In the genomic region with DNA sequence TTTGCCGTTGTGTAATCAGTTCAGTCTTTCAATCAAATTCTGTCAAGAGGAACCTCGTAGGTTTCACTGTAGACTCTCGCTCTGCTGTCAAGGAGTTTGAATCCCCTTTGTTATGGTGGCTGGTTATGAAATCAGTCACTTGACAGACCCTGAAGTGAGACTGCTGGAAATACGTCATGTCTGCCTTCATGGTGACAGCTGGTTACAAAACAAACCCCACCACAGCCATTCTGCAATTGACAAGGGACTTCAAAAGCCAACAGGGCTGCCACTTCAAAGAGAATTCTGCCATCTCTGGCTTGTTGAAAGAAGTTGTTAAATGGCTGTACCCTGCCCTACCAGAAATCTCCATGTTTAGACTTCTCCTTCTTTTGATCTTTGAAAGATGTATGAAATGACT, we compare ENCODE assay signal across 13 cellular contexts.
DNase-seq lines count a peak whose midpoint lies in the region; ATAC-seq and TF ChIP-seq lines count a peak whose summit lies in the region.
"Had no signal": no experiment of that assay in that cellular context is flagged by ENCODE, and none has a peak within 500 bp of the region (broad histone marks: within the 10 kb centered on the region; RNA-seq: fewer than 3 reads in every experiment).

No MANE protein-coding gene starts in this region.

- H3F3A ChIP-seq in Loucy (ENCODE audit: low read depth): no peaks in the 10 kb centered on the region

- no peaks in the 10 kb centered on the region for H3K27me3 ChIP-seq in Loucy (ENCODE audit: insufficient read depth, low read length, poor library complexity, severe bottlenecking)
- H3K27me3 ChIP-seq: breast epithelium had no signal

- H3K27me3 Mint-ChIP-seq in activated CD8-positive, alpha-beta T cell treated with anti-CD3 and anti-CD28 coated beads, Interleukin-2, amount 10 ng/mL, durations not matched to agents 7 days and 5 days (ENCODE audit: low read depth): no peaks in the 10 kb centered on the region
- H3K27me3 Mint-ChIP-seq in naive B cell: no peaks in the 10 kb centered on the region

- peak overlapping the region; percentile 13 for H3K4me2 ChIP-seq in Loucy (ENCODE audit: low read depth, low read length, poor library complexity, severe bottlenecking)

- H3K27ac Mint-ChIP-seq in activated CD8-positive, alpha-beta T cell treated with anti-CD3 and anti-CD28 coated beads, Interleukin-2, amount 10 ng/mL, durations not matched to agents 7 days and 5 days: peak overlapping the region; percentile 33
- peak overlapping the region in 4 of 6 donors; percentile 19 to 81 (median 24) for H3K27ac Mint-ChIP-seq in naive B cell

- H3K4me1 Mint-ChIP-seq in activated CD8-positive, alpha-beta T cell treated with anti-CD3 and anti-CD28 coated beads, Interleukin-2, amount 10 ng/mL, durations not matched to agents 7 days and 5 days (ENCODE audit: low read depth): peaks cover 15% of the 10 kb centered on the region
- no peaks in the 10 kb centered on the region for H3K4me1 Mint-ChIP-seq in naive B cell

- no peaks in the 10 kb centered on the region for H3K9me2 ChIP-seq in Loucy (replicated peaks; ENCODE audit: low read depth, low read length)

- no peak overlapping the region for H3K4me3 ChIP-seq in Loucy (ENCODE audit: low read length, poor library complexity, severe bottlenecking)
- H3K4me3 ChIP-seq: breast epithelium, SK-N-MC had no signal

- no peaks in the 10 kb centered on the region for H3K36me3 ChIP-seq in Loucy (ENCODE audit: insufficient read depth, low read length)
- H3K36me3 ChIP-seq: breast epithelium had no signal

- DNase-seq in NCI-H345 (lab: John Stamatoyannopoulos, UW) (peak; percentile 5), NCI-H345 treated with DMSO at 0.1 percent for 48 hours (lab: John Stamatoyannopoulos, UW; ENCODE audit: unreplicated experiment) (no peak), naive B cell (peak; percentile 16), NCI-H446 (lab: John Stamatoyannopoulos, UW) (no peak), AG08396 (ENCODE audit: low spot score) (no peak)
- peak; percentile 68 for DNase-seq in activated CD8-positive, alpha-beta T cell treated with anti-CD3 and anti-CD28 coated beads, Interleukin-2, amount 10 ng/mL, durations not matched to agents 7 days and 5 days
- DNase-seq: 8988T, DMS79, NCI-H2107 had no signal

- peak; percentile 90 for ATAC-seq in activated CD8-positive, alpha-beta T cell treated with anti-CD3 and anti-CD28 coated beads, Interleukin-2, amount 10 ng/mL, durations not matched to agents 7 days and 5 days
- peak; percentile 48 to 76 for ATAC-seq in naive B cell (ENCODE audit: low read depth in 2 of 2)
- ATAC-seq in GM21526 (IDR thresholded peaks at IDR 0.05; ENCODE audit: low FRiP score, unreplicated experiment): no peak

- H3K9ac ChIP-seq in Loucy (ENCODE audit: low read depth, low read length, poor library complexity, severe bottlenecking): no peak overlapping the region

- POLR2A ChIA-PET in activated CD8-positive, alpha-beta T cell treated with anti-CD3 and anti-CD28 coated beads, Interleukin-2, amount 10 ng/mL, durations not matched to agents 7 days and 5 days (lab: Charles Lee): no interaction called here

- TF ChIP-seq CTCF in Loucy (conservative IDR thresholded peaks at IDR 0.05; ENCODE audit: low read length): no peak

- no peak overlapping the region for H3K4me3 Mint-ChIP-seq in activated CD8-positive, alpha-beta T cell treated with anti-CD3 and anti-CD28 coated beads, Interleukin-2, amount 10 ng/mL, durations not matched to agents 7 days and 5 days
- H3K4me3 Mint-ChIP-seq in naive B cell: no peak overlapping the region

- peaks cover 18% of the 10 kb centered on the region for H3K4me1 ChIP-seq in Loucy (ENCODE audit: insufficient read depth, low read length, poor library complexity, severe bottlenecking)
- H3K4me1 ChIP-seq: breast epithelium had no signal

- H3K36me3 Mint-ChIP-seq in activated CD8-positive, alpha-beta T cell treated with anti-CD3 and anti-CD28 coated beads, Interleukin-2, amount 10 ng/mL, durations not matched to agents 7 days and 5 days (ENCODE audit: low read depth): peaks cover 3% of the 10 kb centered on the region
- H3K36me3 Mint-ChIP-seq in naive B cell: peaks cover 0 to 10% of the 10 kb centered on the region in 2 donors

- no peaks in the 10 kb centered on the region for H3K79me2 ChIP-seq in Loucy (ENCODE audit: insufficient read depth, low read length)

- no peaks in the 10 kb centered on the region for H4K20me1 ChIP-seq in Loucy (ENCODE audit: insufficient read depth, low read length, poor library complexity, severe bottlenecking)

- CTCF ChIA-PET in activated CD8-positive, alpha-beta T cell treated with anti-CD3 and anti-CD28 coated beads, Interleukin-2, amount 10 ng/mL, durations not matched to agents 7 days and 5 days (lab: Charles Lee): interaction anchor here (0.7 to 2.4 kb wide), 4 partner anchors 8 to 306 kb away, joined by 3 to 9 read pairs (median 6); no protein-coding TSS in a partner anchor

- no peaks in the 10 kb centered on the region for H3K9me3 ChIP-seq in Loucy (ENCODE audit: insufficient read depth, low read depth, low read length)
- H3K9me3 ChIP-seq: breast epithelium had no signal

- no peak overlapping the region for H2AFZ ChIP-seq in Loucy (ENCODE audit: low read length)

- no peaks in the 10 kb centered on the region for H3K9me3 Mint-ChIP-seq in activated CD8-positive, alpha-beta T cell treated with anti-CD3 and anti-CD28 coated beads, Interleukin-2, amount 10 ng/mL, durations not matched to agents 7 days and 5 days (ENCODE audit: insufficient read depth)
- H3K9me3 Mint-ChIP-seq in naive B cell: no peaks in the 10 kb centered on the region

Comparison
In these comparisons a context has a peak if more than half of its experiments do, and no peak if none do; other contexts are left out.
1. DNase-seq: peak in NCI-H345 (single experiment), activated CD8-positive, alpha-beta T cell treated with anti-CD3 and anti-CD28 coated beads, Interleukin-2, amount 10 ng/mL, durations not matched to agents 7 days and 5 days (single experiment) and naive B cell (single experiment); none in NCI-H345 treated with DMSO at 0.1 percent for 48 hours (single experiment), NCI-H446 (0 of 2) and AG08396 (single experiment).